35 cellular contexts compared by ENCODE assay signal in genomic region chr6:49514571-49515484, GRCh38. TPM values are rescaled to one million over a fixed set of nuclear protein-coding genes. Genes with fewer than 3 reads are reported as not detected.
"Had no signal": no experiment of that assay in that cellular context is flagged by ENCODE, and none has a peak within 500 bp of the region (broad histone marks: within the 10 kb centered on the region; RNA-seq: fewer than 3 reads in every experiment).

No MANE protein-coding gene starts in this region.

- H3K4me1 Mint-ChIP-seq: brain; memory B cell; naive thymus-derived CD8-positive, alpha-beta T cell; neural crest cell; stimulated activated naive B cell treated with anti-CD40 and anti-IgM and Interleukin-4, amounts not matched to agents 10 μg/mL and 1 μg/mL and 100 μg/mL, for 72 hours had no signal

- H3K36me3 Mint-ChIP-seq: activated naive CD8-positive, alpha-beta T cell; brain; memory B cell; naive thymus-derived CD8-positive, alpha-beta T cell; stimulated activated naive B cell treated with anti-CD40 and anti-IgM and Interleukin-4, amounts not matched to agents 10 μg/mL and 1 μg/mL and 100 μg/mL, for 72 hours had no signal

- H3K4me1 ChIP-seq: adrenal gland, ascending aorta, colonic mucosa, gastroesophageal sphincter, prostate gland, stomach, thyroid gland, upper lobe of left lung, vagina had no signal

- ATAC-seq: activated CD4-positive, CD25-positive, alpha-beta regulatory T cell treated with anti-CD3 and anti-CD28 coated beads, Interleukin-2, amount 50 U/mL, for 24 hours; gastroesophageal sphincter; left cardiac atrium; naive thymus-derived CD8-positive, alpha-beta T cell; pancreas; stimulated activated naive B cell treated with anti-CD40 and anti-IgM and Interleukin-4, amounts not matched to agents 10 μg/mL and 1 μg/mL and 100 μg/mL, for 72 hours had no signal

- H3K4me3 ChIP-seq: adrenal gland, ascending aorta, cardiac muscle cell, colonic mucosa, gastroesophageal sphincter, pancreas, prostate gland, stomach, thyroid gland, upper lobe of left lung, vagina had no signal

- H3K27ac Mint-ChIP-seq: activated naive CD8-positive, alpha-beta T cell; brain; memory B cell; naive thymus-derived CD8-positive, alpha-beta T cell; stimulated activated naive B cell treated with anti-CD40 and anti-IgM and Interleukin-4, amounts not matched to agents 10 μg/mL and 1 μg/mL and 100 μg/mL, for 72 hours had no signal

- H3K27me3 ChIP-seq: adrenal gland, ascending aorta, cardiac muscle cell, colonic mucosa, pancreas, stomach, thyroid gland, upper lobe of left lung, vagina had no signal

- DNase-seq: activated CD4-positive, alpha-beta T cell treated with anti-CD3 and anti-CD28 coated beads for 48 hours; activated CD4-positive, alpha-beta T cell treated with anti-CD3 and anti-CD28 coated beads, Interleukin-2, amount 50 U/mL, for 48 hours; activated CD8-positive, alpha-beta memory T cell treated with anti-CD3 and anti-CD28 coated beads for 24 hours; activated effector memory CD4-positive, alpha-beta T cell treated with Interleukin-2 at 50 U/mL for 16 hours; activated naive CD4-positive, alpha-beta T cell treated with Interleukin-2 at 50 U/mL for 16 hours; adrenal gland; cerebellar nuclear complex; colonic mucosa; effector CD8-positive, alpha-beta T cell; erythroblast; hippocampal formation; left cardiac atrium; naive thymus-derived CD8-positive, alpha-beta T cell; nucleus accumbens; pancreas; stimulated activated CD4-positive, alpha-beta T cell treated with anti-CD3 and anti-CD28 coated beads, Interleukin-15, amount 100 ng/mL, for 24 hours; stimulated activated CD4-positive, alpha-beta T cell treated with anti-CD3 and anti-CD28 coated beads, Interleukin-2, amount 100 ng/mL, for 24 hours; stimulated activated naive B cell treated with anti-CD40 and anti-IgM and Interleukin-4, amounts not matched to agents 10 μg/mL and 1 μg/mL and 100 μg/mL, for 72 hours; stomach; thyroid gland; upper lobe of left lung; WERI-Rb-1 had no signal

- H3K36me3 ChIP-seq: adrenal gland, ascending aorta, cardiac muscle cell, colonic mucosa, gastroesophageal sphincter, pancreas, prostate gland, stomach, thyroid gland, upper lobe of left lung, vagina, WERI-Rb-1 had no signal

- H3K27ac ChIP-seq: adrenal gland, ascending aorta, cardiac muscle cell, colonic mucosa, gastroesophageal sphincter, pancreas, prostate gland, stomach, thyroid gland, upper lobe of left lung, vagina, WERI-Rb-1 had no signal

- H3K9me3 Mint-ChIP-seq: brain; memory B cell; naive thymus-derived CD8-positive, alpha-beta T cell; stimulated activated naive B cell treated with anti-CD40 and anti-IgM and Interleukin-4, amounts not matched to agents 10 μg/mL and 1 μg/mL and 100 μg/mL, for 72 hours had no signal

- H3K4me3 Mint-ChIP-seq: activated naive CD8-positive, alpha-beta T cell; brain; memory B cell; naive thymus-derived CD8-positive, alpha-beta T cell; neural crest cell; stimulated activated naive B cell treated with anti-CD40 and anti-IgM and Interleukin-4, amounts not matched to agents 10 μg/mL and 1 μg/mL and 100 μg/mL, for 72 hours had no signal

- H3K9me3 ChIP-seq: adrenal gland, ascending aorta, colonic mucosa, gastroesophageal sphincter, pancreas, prostate gland, stomach, thyroid gland, upper lobe of left lung, vagina had no signal

RNA-seq across cellular contexts. Expression of gene GLYATL3, which starts 15.1 kb away (rescaled TPM):
- total RNA-seq: adrenal gland; ascending aorta; cardiac muscle cell; dermis microvascular lymphatic vessel endothelial cell; gastroesophageal sphincter; left cardiac atrium; lower leg skin; naive thymus-derived CD8-positive, alpha-beta T cell; neural crest cell; pancreas; prostate gland; stomach; thyroid gland; upper lobe of left lung; vagina had no signal
- polyA plus RNA-seq: adrenal gland; cardiac muscle cell; keratinocyte; naive thymus-derived CD8-positive, alpha-beta T cell; stomach had no signal

RNA-seq across cellular contexts. Expression of gene C6orf141, which starts 35.6 kb away (rescaled TPM):
- total RNA-seq: ascending aorta; naive thymus-derived CD8-positive, alpha-beta T cell had no signal
- polyA plus RNA-seq: naive thymus-derived CD8-positive, alpha-beta T cell had no signal

RNA-seq across cellular contexts. Expression of gene CENPQ, which starts 51.7 kb away (rescaled TPM):
- total RNA-seq: ascending aorta had no signal
